In the genomic region with DNA sequence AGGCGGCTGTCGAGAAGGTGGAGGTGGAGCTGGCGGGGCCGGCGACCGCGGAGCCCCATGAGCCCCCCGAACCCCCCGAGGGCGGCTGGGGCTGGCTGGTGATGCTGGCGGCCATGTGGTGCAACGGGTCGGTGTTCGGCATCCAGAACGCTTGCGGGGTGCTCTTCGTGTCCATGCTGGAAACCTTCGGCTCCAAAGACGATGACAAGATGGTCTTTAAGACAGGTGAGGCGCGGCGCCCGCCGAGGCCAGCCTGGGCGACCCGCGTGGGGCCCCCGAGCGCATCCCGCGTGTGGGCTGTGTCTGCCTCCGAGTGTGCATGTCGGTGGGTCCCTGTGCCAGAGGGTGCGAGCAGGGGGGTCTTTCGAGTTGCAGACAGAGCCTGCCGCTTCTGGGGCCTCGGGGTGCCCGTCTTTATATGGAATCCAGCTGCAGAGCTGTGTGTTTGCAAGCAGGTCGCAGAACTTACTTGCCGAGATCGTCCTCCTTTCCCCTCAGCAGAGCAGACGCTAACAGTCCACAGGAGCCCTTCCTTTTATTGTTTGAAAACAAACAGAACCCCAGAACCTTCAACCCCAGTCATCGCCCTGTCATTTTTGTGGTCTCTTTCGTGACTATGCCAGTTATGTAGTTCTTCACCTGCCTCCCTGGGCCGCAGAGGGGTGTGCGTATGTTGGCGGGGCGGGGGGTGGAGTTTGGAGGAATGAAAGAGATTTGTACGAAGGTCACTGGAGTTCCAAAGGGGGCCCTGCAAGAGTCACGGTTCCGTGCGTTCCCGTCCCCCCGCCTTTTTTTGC, we compare ENCODE assay signal across 8 cellular contexts. TPM values are rescaled to one million over a fixed set of nuclear protein-coding genes. Genes with fewer than 3 reads are reported as not detected.
DNase-seq lines count a peak whose midpoint lies in the region; ATAC-seq lines count a peak whose summit lies in the region.

No MANE protein-coding gene starts in this region.

- H3K4me3 Mint-ChIP-seq in stimulated activated naive CD8-positive, alpha-beta T cell treated with anti-CD3 and anti-CD28 coated beads, Interleukin-15, Interleukin-2, amounts not matched to agents 100 ng/mL and 50 ng/mL, for 24 hours = peak overlapping the region; percentile 92

- H3K36me3 Mint-ChIP-seq in stimulated activated naive CD8-positive, alpha-beta T cell treated with anti-CD3 and anti-CD28 coated beads, Interleukin-15, Interleukin-2, amounts not matched to agents 100 ng/mL and 50 ng/mL, for 24 hours (ENCODE audit: low read depth) = no peaks in the 10 kb centered on the region

- H3K27me3 Mint-ChIP-seq in stimulated activated naive CD8-positive, alpha-beta T cell treated with anti-CD3 and anti-CD28 coated beads, Interleukin-15, Interleukin-2, amounts not matched to agents 100 ng/mL and 50 ng/mL, for 24 hours = peaks cover 15% of the 10 kb centered on the region

- H3K9me3 ChIP-seq in KOPT-K1 (ENCODE audit: insufficient read depth, low read length, poor library complexity, severe bottlenecking) (no peaks in the 10 kb centered on the region), muscle layer of duodenum (ENCODE audit: control insufficient read depth in 1 of 2, low read length in 2 of 2) (no peaks in the 10 kb centered on the region)

- H3K27ac ChIP-seq in KOPT-K1 (ENCODE audit: low read depth, low read length, poor library complexity, severe bottlenecking) (peak overlapping the region; percentile 64), muscle layer of duodenum (ENCODE audit: low read length) (no peak overlapping the region)

- H3K36me3 ChIP-seq in KOPT-K1 (ENCODE audit: insufficient read depth, low read length) (no peaks in the 10 kb centered on the region), muscle layer of duodenum (ENCODE audit: control insufficient read depth in 1 of 2, insufficient read depth in 2 of 2, low read length in 2 of 2) (no peaks in the 10 kb centered on the region)

- ATAC-seq in GM19455 (IDR thresholded peaks at IDR 0.05; ENCODE audit: unreplicated experiment) = peak; percentile 18

- peak overlapping the region; percentile 61 to 91 for H3K4me3 ChIP-seq in muscle layer of duodenum (ENCODE audit: low read depth in 1 of 2, low read length in 2 of 2)

- DNase-seq in CD1c-positive myeloid dendritic cell (ENCODE audit: extremely low spot score) = peak; percentile 33
- DNase-seq in activated CD4-positive, alpha-beta T cell treated with anti-CD3 and anti-CD28 coated beads for 48 hours = peak; percentile 77
- DNase-seq in dermis blood vessel endothelial cell = peak; percentile 9
- DNase-seq in NCI-H1436 (lab: John Stamatoyannopoulos, UW) = no peak

- peak overlapping the region; percentile 87 for H3K27ac Mint-ChIP-seq in stimulated activated naive CD8-positive, alpha-beta T cell treated with anti-CD3 and anti-CD28 coated beads, Interleukin-15, Interleukin-2, amounts not matched to agents 100 ng/mL and 50 ng/mL, for 24 hours

- peaks cover 11% of the 10 kb centered on the region for H3K27me3 ChIP-seq in muscle layer of duodenum (ENCODE audit: low read depth, low read length)

- H3K4me1 ChIP-seq in muscle layer of duodenum (ENCODE audit: control insufficient read depth in 1 of 2, insufficient read depth in 2 of 2, low read length in 2 of 2) = peaks cover 0 to 17% of the 10 kb centered on the region in 2 donors

- no peaks in the 10 kb centered on the region for H3K9me3 Mint-ChIP-seq in stimulated activated naive CD8-positive, alpha-beta T cell treated with anti-CD3 and anti-CD28 coated beads, Interleukin-15, Interleukin-2, amounts not matched to agents 100 ng/mL and 50 ng/mL, for 24 hours

- peaks cover 32% of the 10 kb centered on the region for H3K4me1 Mint-ChIP-seq in stimulated activated naive CD8-positive, alpha-beta T cell treated with anti-CD3 and anti-CD28 coated beads, Interleukin-15, Interleukin-2, amounts not matched to agents 100 ng/mL and 50 ng/mL, for 24 hours (ENCODE audit: low read depth)

RNA-seq across cellular contexts. Expression of gene SLC16A10, which starts 0.8 kb away (rescaled TPM):
- under 0.01 and 0.19 TPM in 2 replicates for total RNA-seq in dermis blood vessel endothelial cell
